In the genomic region with DNA sequence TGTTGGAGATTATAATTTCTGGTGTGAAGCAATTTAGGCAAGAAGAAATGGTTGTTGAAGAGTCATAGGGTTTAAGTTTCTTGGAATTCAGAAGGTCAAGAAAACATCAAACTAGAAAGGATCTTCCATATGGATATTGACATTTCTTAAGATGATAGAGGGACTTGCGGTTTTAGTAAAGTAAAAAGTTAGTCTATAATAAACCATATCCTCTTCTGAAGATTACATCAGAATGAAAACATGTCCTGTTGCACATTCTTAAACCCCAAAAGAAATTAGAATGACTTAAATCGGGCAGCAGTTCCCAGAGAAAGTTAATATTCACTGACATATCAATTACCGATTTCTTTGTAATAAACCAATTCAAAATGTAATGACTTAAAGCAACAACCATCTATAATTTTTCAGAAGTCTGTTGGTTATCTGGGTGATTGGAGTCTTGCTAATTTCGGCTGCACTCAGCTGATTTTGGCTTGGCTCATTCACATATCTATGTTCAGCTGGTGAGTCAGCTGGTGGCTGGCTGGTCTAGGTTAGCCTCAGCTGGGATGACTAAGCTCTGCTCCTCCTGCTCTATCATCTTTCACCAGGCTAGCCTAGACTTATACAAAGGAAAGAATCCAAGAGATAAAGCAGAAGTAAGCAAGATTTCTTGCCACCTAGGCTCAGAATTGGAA, we compare ENCODE assay signal across 1 cellular context.
TF ChIP-seq lines count a peak whose summit lies in the region.

No MANE protein-coding gene starts in this region.

TF ChIP-seq in HepG2, 621 proteins besides CTCF, POLR2A, EP300 and RAD21 (continued from another document):
- TF ChIP-seq HBP1 (CRISPR knock-in tag; IDR thresholded peaks at IDR 0.05; ENCODE audit: low read depth), result no peak
- TF ChIP-seq MXD1 (CRISPR knock-in tag; IDR thresholded peaks at IDR 0.05), result no peak
- no peak for TF ChIP-seq SP5 (CRISPR knock-in tag; IDR thresholded peaks at IDR 0.05; ENCODE audit: borderline replicate concordance, low read depth)
TF ChIP-seq in HepG2: peak in this region for 0.
